28 cellular contexts compared by ENCODE assay signal in genomic region chr13:40581277-40581579, GRCh38.
DNase-seq lines count a peak whose midpoint lies in the region; ATAC-seq and TF ChIP-seq lines count a peak whose summit lies in the region.
"Had no signal": no experiment of that assay in that cellular context is flagged by ENCODE, and none has a peak within 500 bp of the region (broad histone marks: within the 10 kb centered on the region; RNA-seq: fewer than 3 reads in every experiment).

No MANE protein-coding gene starts in this region.

- H3K4me1 Mint-ChIP-seq in activated T-cell treated with anti-CD3 and anti-CD28 coated beads, Interleukin-2, amount 50 U/mL, for 72 hours (ENCODE audit: low read depth): peaks cover 99% of the 10 kb centered on the region
- peaks cover 70 to 81% (median 72%) of the 10 kb centered on the region in 3 donors for H3K4me1 Mint-ChIP-seq in IgD-negative memory B cell
- H3K4me1 Mint-ChIP-seq in activated naive CD8-positive, alpha-beta T cell treated with anti-CD3 and anti-CD28 coated beads, Interleukin-2, amount 50 U/mL, for 24 hours: peaks cover 94% of the 10 kb centered on the region
- peaks cover 64 to 92% of the 10 kb centered on the region in 2 donors for H3K4me1 Mint-ChIP-seq in stimulated activated naive B cell treated with anti-CD40 and anti-IgM and Interleukin-4, amounts not matched to agents 10 μg/mL and 1 μg/mL and 100 μg/mL, for 72 hours

- H3K4me1 ChIP-seq in BE2C: no peaks in the 10 kb centered on the region

- no peaks in the 10 kb centered on the region for H3K27me3 Mint-ChIP-seq in activated T-cell treated with anti-CD3 and anti-CD28 coated beads, Interleukin-2, amount 50 U/mL, for 72 hours (ENCODE audit: low read depth)
- H3K27me3 Mint-ChIP-seq in IgD-negative memory B cell: no peaks in the 10 kb centered on the region
- H3K27me3 Mint-ChIP-seq in activated naive CD8-positive, alpha-beta T cell treated with anti-CD3 and anti-CD28 coated beads, Interleukin-2, amount 50 U/mL, for 24 hours: no peaks in the 10 kb centered on the region
- no peaks in the 10 kb centered on the region for H3K27me3 Mint-ChIP-seq in stimulated activated naive B cell treated with anti-CD40 and anti-IgM and Interleukin-4, amounts not matched to agents 10 μg/mL and 1 μg/mL and 100 μg/mL, for 72 hours

- H3K27ac Mint-ChIP-seq in activated T-cell treated with anti-CD3 and anti-CD28 coated beads, Interleukin-2, amount 50 U/mL, for 72 hours: peak overlapping the region; percentile 49
- peak overlapping the region in 2 of 3 donors; percentile 44 to 90 for H3K27ac Mint-ChIP-seq in IgD-negative memory B cell
- H3K27ac Mint-ChIP-seq in activated naive CD8-positive, alpha-beta T cell treated with anti-CD3 and anti-CD28 coated beads, Interleukin-2, amount 50 U/mL, for 24 hours: peak overlapping the region; percentile 70
- H3K27ac Mint-ChIP-seq in stimulated activated naive B cell treated with anti-CD40 and anti-IgM and Interleukin-4, amounts not matched to agents 10 μg/mL and 1 μg/mL and 100 μg/mL, for 72 hours: peak overlapping the region; percentile 92
- H3K27ac Mint-ChIP-seq: CD14-positive monocyte; mesothelial cell of epicardium; T-helper 2 cell treated with Interferon-gamma antibody and Interleukin-4, amounts not matched to agents 5 μg/mL and 100 μg/mL, for 36 hours had no signal

- no peaks in the 10 kb centered on the region for H3K9me3 ChIP-seq in BE2C
- H3K9me3 ChIP-seq: neutrophil, suprapubic skin had no signal

- H3K4me3 Mint-ChIP-seq in activated T-cell treated with anti-CD3 and anti-CD28 coated beads, Interleukin-2, amount 50 U/mL, for 72 hours: peak overlapping the region; percentile 1 to 12
- H3K4me3 Mint-ChIP-seq in IgD-negative memory B cell: peak overlapping the region in 3 of 4 donors; percentile 21 to 85 (median 67)
- H3K4me3 Mint-ChIP-seq in activated naive CD8-positive, alpha-beta T cell treated with anti-CD3 and anti-CD28 coated beads, Interleukin-2, amount 50 U/mL, for 24 hours: peak overlapping the region; percentile 18
- peak overlapping the region; percentile 32 to 61 for H3K4me3 Mint-ChIP-seq in stimulated activated naive B cell treated with anti-CD40 and anti-IgM and Interleukin-4, amounts not matched to agents 10 μg/mL and 1 μg/mL and 100 μg/mL, for 72 hours
- H3K4me3 Mint-ChIP-seq: CD14-positive monocyte; mesothelial cell of epicardium; T-helper 2 cell treated with Interferon-gamma antibody and Interleukin-4, amounts not matched to agents 5 μg/mL and 100 μg/mL, for 36 hours had no signal

- TF ChIP-seq CTCF in BE2C (IDR thresholded peaks at IDR 0.05; ENCODE audit: low read depth, low read length): no peak

- ATAC-seq in activated T-cell treated with anti-CD3 and anti-CD28 coated beads, Interleukin-2, amount 50 U/mL, for 72 hours (replicated peaks in 1 of 2): no peak
- ATAC-seq in activated naive CD8-positive, alpha-beta T cell treated with anti-CD3 and anti-CD28 coated beads, Interleukin-2, amount 50 U/mL, for 24 hours: no peak
- peak; percentile 44 to 55 for ATAC-seq in stimulated activated naive B cell treated with anti-CD40 and anti-IgM and Interleukin-4, amounts not matched to agents 10 μg/mL and 1 μg/mL and 100 μg/mL, for 72 hours (replicated peaks)
- ATAC-seq: left colon had no signal

- H3K36me3 ChIP-seq in BE2C: no peaks in the 10 kb centered on the region
- H3K36me3 ChIP-seq: neutrophil, suprapubic skin, WERI-Rb-1 had no signal

- no peaks in the 10 kb centered on the region for H3K27me3 ChIP-seq in BE2C
- H3K27me3 ChIP-seq: neutrophil, suprapubic skin had no signal

- DNase-seq in activated T-cell treated with anti-CD3 and anti-CD28 coated beads, Interleukin-2, amount 50 U/mL, for 72 hours: no peak
- DNase-seq in activated T-cell treated with anti-CD3 and anti-CD28 coated beads for 4 hours (no peak), BE2C (no peak)
- DNase-seq in activated naive CD8-positive, alpha-beta T cell treated with anti-CD3 and anti-CD28 coated beads, Interleukin-2, amount 50 U/mL, for 24 hours: no peak
- DNase-seq in stimulated activated naive B cell treated with anti-CD40 and anti-IgM and Interleukin-4, amounts not matched to agents 10 μg/mL and 1 μg/mL and 100 μg/mL, for 72 hours: no peak
- DNase-seq in stimulated activated CD4-positive, alpha-beta T cell treated with anti-CD3 and anti-CD28 coated beads, Interleukin-2, amount 100 ng/mL, for 48 hours: no peak
- no peak for DNase-seq in stimulated activated CD4-positive, alpha-beta T cell treated with anti-CD3 and anti-CD28 coated beads, Interleukin-15, amount 100 ng/mL, for 24 hours
- DNase-seq: activated CD4-positive, alpha-beta T cell treated with anti-CD3 and anti-CD28 coated beads, Interleukin-2, amount 50 U/mL, for 4 hours; amniotic stem cell; DMS53; glutamatergic neuron; H7; left colon; NCI-H1105; NCI-H2029 treated with DMSO at 0.1 percent for 48 hours; NCI-H510A treated with DMSO at 0.1 percent for 48 hours; NK-92 treated with Interleukin-12 subunit alpha and Interleukin-12 subunit beta, amount 100 ng/mL, for 24 hours; psoas muscle; stimulated activated CD4-positive, alpha-beta T cell treated with anti-CD3 and anti-CD28 coated beads, Interleukin-4, amount 100 ng/mL, for 24 hours; WERI-Rb-1 had no signal

- peaks cover 5 to 10% of the 10 kb centered on the region in 2 donors for H3K9me3 Mint-ChIP-seq in activated T-cell treated with anti-CD3 and anti-CD28 coated beads, Interleukin-2, amount 50 U/mL, for 72 hours
- H3K9me3 Mint-ChIP-seq in IgD-negative memory B cell: peaks cover 0 to 16% (median 0%) of the 10 kb centered on the region in 3 donors
- peaks cover 8% of the 10 kb centered on the region for H3K9me3 Mint-ChIP-seq in activated naive CD8-positive, alpha-beta T cell treated with anti-CD3 and anti-CD28 coated beads, Interleukin-2, amount 50 U/mL, for 24 hours
- H3K9me3 Mint-ChIP-seq in stimulated activated naive B cell treated with anti-CD40 and anti-IgM and Interleukin-4, amounts not matched to agents 10 μg/mL and 1 μg/mL and 100 μg/mL, for 72 hours: peaks cover 11 to 12% of the 10 kb centered on the region in 2 donors

- H3K36me3 Mint-ChIP-seq in activated T-cell treated with anti-CD3 and anti-CD28 coated beads, Interleukin-2, amount 50 U/mL, for 72 hours (ENCODE audit: insufficient read depth in 2 of 2): peaks cover 8 to 14% of the 10 kb centered on the region in 2 donors
- H3K36me3 Mint-ChIP-seq in IgD-negative memory B cell: peaks cover 4% of the 10 kb centered on the region
- peaks cover 17% of the 10 kb centered on the region for H3K36me3 Mint-ChIP-seq in activated naive CD8-positive, alpha-beta T cell treated with anti-CD3 and anti-CD28 coated beads, Interleukin-2, amount 50 U/mL, for 24 hours (ENCODE audit: low read depth)
- peaks cover 16 to 26% of the 10 kb centered on the region in 2 donors for H3K36me3 Mint-ChIP-seq in stimulated activated naive B cell treated with anti-CD40 and anti-IgM and Interleukin-4, amounts not matched to agents 10 μg/mL and 1 μg/mL and 100 μg/mL, for 72 hours

- H3K4me3 ChIP-seq in BE2C (ENCODE audit: low read depth, low read length): no peak overlapping the region
- H3K4me3 ChIP-seq: coronary artery, psoas muscle, skin epidermis, suprapubic skin had no signal

Comparison
In these comparisons a context has a peak if more than half of its experiments do, and no peak if none do; other contexts are left out.
1. ATAC-seq: peak in stimulated activated naive B cell treated with anti-CD40 and anti-IgM and Interleukin-4, amounts not matched to agents 10 μg/mL and 1 μg/mL and 100 μg/mL, for 72 hours (2 of 2); none in activated T-cell treated with anti-CD3 and anti-CD28 coated beads, Interleukin-2, amount 50 U/mL, for 72 hours (0 of 2) and activated naive CD8-positive, alpha-beta T cell treated with anti-CD3 and anti-CD28 coated beads, Interleukin-2, amount 50 U/mL, for 24 hours (single experiment).
2. H3K4me3 Mint-ChIP-seq: peak in every context shown above with its lines; median percentile 67 in IgD-negative memory B cell; 46 in stimulated activated naive B cell treated with anti-CD40 and anti-IgM and Interleukin-4, amounts not matched to agents 10 μg/mL and 1 μg/mL and 100 μg/mL, for 72 hours; 18 in activated naive CD8-positive, alpha-beta T cell treated with anti-CD3 and anti-CD28 coated beads, Interleukin-2, amount 50 U/mL, for 24 hours; 6 in activated T-cell treated with anti-CD3 and anti-CD28 coated beads, Interleukin-2, amount 50 U/mL, for 72 hours.
3. Peak in every context shown above with its lines, with median percentiles within 50 percentile points of each other: H3K27ac Mint-ChIP-seq.